Comparison of ENCODE assay signal across 18 cellular contexts in the genomic region with DNA sequence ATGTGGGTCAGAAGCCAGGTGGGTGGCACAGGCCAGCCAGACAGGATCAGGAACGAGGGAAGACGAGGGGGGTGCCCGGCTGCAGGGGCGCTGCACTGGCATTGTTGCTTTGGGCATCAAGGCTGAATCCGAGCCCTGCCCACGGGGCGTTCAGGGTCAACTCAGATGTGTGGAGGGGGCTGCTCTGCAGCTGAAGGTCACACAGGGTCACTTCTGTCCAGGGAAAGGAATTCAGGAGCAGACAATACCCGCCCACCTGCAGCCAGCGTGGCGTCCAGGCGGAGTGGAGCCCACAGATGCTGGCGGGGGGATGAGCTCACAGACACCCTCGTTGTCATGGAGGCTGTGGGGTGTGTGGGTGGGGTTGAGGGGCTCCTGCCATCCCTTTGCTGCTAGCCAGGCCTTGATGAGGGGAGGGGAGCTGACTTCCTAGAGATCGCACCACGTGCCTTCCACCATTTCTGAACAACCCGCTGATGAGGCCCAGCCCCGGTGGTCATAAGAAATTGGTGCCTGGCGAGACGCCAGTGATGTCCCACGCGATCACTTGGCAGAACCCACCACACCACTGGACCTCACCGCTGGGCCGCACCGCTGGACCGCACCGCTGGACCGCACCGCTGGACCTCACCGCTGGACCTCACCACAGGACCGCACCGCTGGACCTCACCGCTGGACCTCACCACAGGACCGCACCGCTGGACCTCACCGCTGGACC. TPM values are rescaled to one million over a fixed set of nuclear protein-coding genes. Genes with fewer than 3 reads are reported as not detected.
DNase-seq lines count a peak whose midpoint lies in the region; ATAC-seq and TF ChIP-seq lines count a peak whose summit lies in the region.
"Had no signal": no experiment of that assay in that cellular context is flagged by ENCODE, and none has a peak within 500 bp of the region (broad histone marks: within the 10 kb centered on the region; RNA-seq: fewer than 3 reads in every experiment).

No MANE protein-coding gene starts in this region.

- H3K27me3 ChIP-seq in heart right ventricle (peaks cover 0 to 37% (median 7%) of the 10 kb centered on the region in 7 donors), H7 (ENCODE audit: control insufficient read depth, insufficient read depth, low read length) (no peaks in the 10 kb centered on the region), lower lobe of right lung (ENCODE audit: low read depth) (peaks cover 42% of the 10 kb centered on the region), sigmoid colon (peaks cover 0 to 44% (median 22%) of the 10 kb centered on the region in 3 donors)
- H3K27me3 ChIP-seq: BLaER1 had no signal

- ATAC-seq in Right ventricle myocardium superior (ENCODE audit: poor library complexity) (no peak), heart right ventricle (no peak), lower lobe of right lung (no peak), HG03439 (IDR thresholded peaks at IDR 0.05; ENCODE audit: unreplicated experiment) (no peak)

- intact Hi-C loops in Right ventricle myocardium superior (cut with DNase I), result no loop called here
- intact Hi-C loops in heart right ventricle (cut with DNase I), result loop anchor here in 4 of 10 donors (10.0 kb wide), 3 partner anchors 246 to 386 kb away; no protein-coding TSS in a partner anchor
- intact Hi-C loops in lower lobe of right lung (cut with DNase I), result no loop called here
- intact Hi-C loops in sigmoid colon (cut with DNase I), result no loop called here

- H3K27ac ChIP-seq in heart right ventricle (no peak overlapping the region), lower lobe of right lung (no peak overlapping the region), sigmoid colon (no peak overlapping the region)
- H3K27ac ChIP-seq: BLaER1, HL-60 had no signal

- 91% methylated on average over 28 to 35 of the region's 35 CpGs for WGBS in heart right ventricle, 2 donors
- WGBS in sigmoid colon, 2 donors, result 89 to 90% methylated on average over 32 to 35 of the region's 35 CpGs

- TF ChIP-seq CTCF in heart right ventricle (IDR thresholded peaks at IDR 0.05) (no peak), lower lobe of right lung (IDR thresholded peaks at IDR 0.05) (no peak), sigmoid colon (IDR thresholded peaks at IDR 0.05) (no peak)

- H3K4me1 ChIP-seq in heart right ventricle, result no peaks in the 10 kb centered on the region
- H3K4me1 ChIP-seq in lower lobe of right lung, result no peaks in the 10 kb centered on the region
- H3K4me1 ChIP-seq in sigmoid colon, result no peaks in the 10 kb centered on the region
- H3K4me1 ChIP-seq: HAP-1 had no signal

- DNase-seq in Right ventricle myocardium superior, result peak; percentile 33
- DNase-seq in heart right ventricle, result no peak
- DNase-seq in H7, result peak; percentile 48
- peak; percentile 32 for DNase-seq in lower lobe of right lung
- DNase-seq in sigmoid colon, result peak; percentile 62
- DNase-seq in OCI-M1 (lab: John Stamatoyannopoulos, UW), result no peak
- no peak for DNase-seq in NCI-H187 (lab: John Stamatoyannopoulos, UW)
- DNase-seq: 8988T; AML-193; CD4-positive, CD25-positive, alpha-beta regulatory T cell; DMS53; GF-D8; GOT3; HFFc6 had no signal

- H3K4me3 ChIP-seq in heart right ventricle, result no peak overlapping the region
- H3K4me3 ChIP-seq in H7 (ENCODE audit: insufficient read depth, low read depth, low read length), result no peak overlapping the region
- no peak overlapping the region for H3K4me3 ChIP-seq in lower lobe of right lung
- no peak overlapping the region for H3K4me3 ChIP-seq in sigmoid colon
- H3K4me3 ChIP-seq: BLaER1, HAP-1 had no signal

- no peak for TF ChIP-seq EP300 in sigmoid colon (IDR thresholded peaks at IDR 0.05)

- H3K36me3 ChIP-seq in heart right ventricle (no peaks in the 10 kb centered on the region), H7 (replicated peaks; ENCODE audit: control insufficient read depth, insufficient read depth, low read length) (no peaks in the 10 kb centered on the region), lower lobe of right lung (no peaks in the 10 kb centered on the region), sigmoid colon (no peaks in the 10 kb centered on the region)
- H3K36me3 ChIP-seq: BLaER1, HAP-1 had no signal

- no peak for TF ChIP-seq POLR2A in sigmoid colon (IDR thresholded peaks at IDR 0.05)

- H3K9me3 ChIP-seq in heart right ventricle (no peaks in the 10 kb centered on the region), lower lobe of right lung (no peaks in the 10 kb centered on the region), sigmoid colon (no peaks in the 10 kb centered on the region)
- H3K9me3 ChIP-seq: BLaER1, HAP-1 had no signal

RNA-seq across cellular contexts. Expression of gene MRPL36, which starts 31.2 kb away (rescaled TPM):
- total RNA-seq in Right ventricle myocardium superior (65.5 TPM), heart right ventricle (10 to 100 TPM; 43.4 to 76.9 (median 49.8) TPM), lower lobe of right lung (25.1 TPM), sigmoid colon (10 to 100 TPM; 32.4 to 59.4 (median 49.2) TPM)
- polyA plus RNA-seq in heart right ventricle (100 to 1,000 TPM in 1 of 2 donors, 10 to 100 TPM in 1; 45.5 to 126 TPM), sigmoid colon (10 to 100 TPM; 65.9 to 77.9 (median 70.9) TPM)
- total RNA-seq in H7 (2014; rRNA removed; shearing (Covaris generic)), result 49.4 and 83.8 TPM in 2 replicates

RNA-seq across cellular contexts. Expression of gene NDUFS6, which starts 32.8 kb away (rescaled TPM):
- total RNA-seq in Right ventricle myocardium superior (126 TPM), heart right ventricle (100 to 1,000 TPM in 3 of 10 donors, 10 to 100 TPM in 7; 60.2 to 137 (median 84.3) TPM), lower lobe of right lung (21.3 TPM), sigmoid colon (10 to 100 TPM; 34.9 to 82.6 (median 55.4) TPM)
- polyA plus RNA-seq in heart right ventricle (100 to 1,000 TPM; 187 to 198 TPM), sigmoid colon (100 to 1,000 TPM in 2 of 3 donors, 10 to 100 TPM in 1; 94.0 to 156 (median 111) TPM)
- total RNA-seq in H7 (2014; rRNA removed; shearing (Covaris generic)), result 35.2 and 51.9 TPM in 2 replicates

Comparison
In these comparisons a context has a peak if more than half of its experiments do, and no peak if none do; other contexts are left out.
1. DNase-seq: peak in Right ventricle myocardium superior (single experiment), H7 (single experiment), lower lobe of right lung (single experiment) and sigmoid colon (single experiment); none in heart right ventricle (0 of 2), OCI-M1 (single experiment) and NCI-H187 (0 of 2).